8 cellular contexts compared by ENCODE assay signal in the genomic region with DNA sequence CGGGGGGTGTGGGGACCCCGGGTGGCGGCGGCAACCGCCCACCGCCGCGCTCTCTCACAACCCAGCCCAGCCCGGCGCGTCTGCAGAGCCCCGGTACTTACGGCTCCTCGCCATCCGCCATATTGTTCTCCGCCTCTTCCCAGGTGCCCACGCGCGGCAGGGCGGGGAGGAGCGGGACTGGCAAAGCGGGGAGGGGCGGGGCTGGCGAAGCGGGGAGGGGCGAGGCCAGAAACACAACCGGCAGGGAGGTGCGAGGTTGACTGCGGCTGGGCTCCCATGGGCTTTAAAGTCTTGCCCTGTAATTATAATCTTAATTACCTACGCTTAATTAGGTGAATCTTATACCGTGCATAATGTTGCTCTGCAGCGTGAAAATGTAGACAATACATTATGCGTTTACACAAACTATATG. TPM values are rescaled to one million over a fixed set of nuclear protein-coding genes. Genes with fewer than 3 reads are reported as not detected.
DNase-seq lines count a peak whose midpoint lies in the region; ATAC-seq and TF ChIP-seq lines count a peak whose summit lies in the region.

A gene (minus strand): TSS at position 133 of the 412 bp plus-strand sequence. CDS start 12 bp downstream, at position 121.

- peak; percentile 67 for DNase-seq in GM12864 (ENCODE audit: low read depth)
- peak; percentile 14 for DNase-seq in NCI-H1417 treated with DMSO at 0.1 percent for 48 hours (lab: John Stamatoyannopoulos, UW)
- DNase-seq in amniotic epithelial cell (ENCODE audit: low read depth), result peak; percentile 73
- DNase-seq in left ventricle myocardium inferior, result peak; percentile 94
- peak; percentile 74 for DNase-seq in progenitor cell of endocrine pancreas (ENCODE audit: low spot score, unreplicated experiment)
- peak; percentile 97 for DNase-seq in upper lobe of right lung

- H3K9me3 Mint-ChIP-seq in T-helper 1 cell treated with Interleukin-12 subunit alpha and Interleukin-12 subunit beta and Interleukin-4 antibody, amounts not matched to agents 30 μg/mL and 1 μg/mL, for 36 hours, result no peaks in the 10 kb centered on the region
- no peaks in the 10 kb centered on the region for H3K9me3 Mint-ChIP-seq in progenitor cell of endocrine pancreas (ENCODE audit: low read depth)

- H3K27ac Mint-ChIP-seq in T-helper 1 cell treated with Interleukin-12 subunit alpha and Interleukin-12 subunit beta and Interleukin-4 antibody, amounts not matched to agents 30 μg/mL and 1 μg/mL, for 36 hours, result peak within 1 kb of the TSS; percentile 99
- peak within 1 kb of the TSS; percentile 96 for H3K27ac Mint-ChIP-seq in progenitor cell of endocrine pancreas

- peak within 1 kb of the TSS; percentile 87 for H3K4me3 Mint-ChIP-seq in T-helper 1 cell treated with Interleukin-12 subunit alpha and Interleukin-12 subunit beta and Interleukin-4 antibody, amounts not matched to agents 30 μg/mL and 1 μg/mL, for 36 hours
- H3K4me3 Mint-ChIP-seq in progenitor cell of endocrine pancreas (ENCODE audit: low read depth), result peak within 1 kb of the TSS; percentile 89

- TF ChIP-seq CTCF in GM12864 (IDR thresholded peaks at IDR 0.05; ENCODE audit: low read depth, low read length, missing control alignments) (no peak), left ventricle myocardium inferior (IDR thresholded peaks at IDR 0.05; ENCODE audit: borderline replicate concordance) (no peak), progenitor cell of endocrine pancreas (IDR thresholded peaks at IDR 0.05; ENCODE audit: unreplicated experiment) (no peak), upper lobe of right lung (IDR thresholded peaks at IDR 0.05) (no peak)

- intact Hi-C loops in left ventricle myocardium inferior (cut with micrococcal nuclease), result no loop called here
- intact Hi-C loops in upper lobe of right lung (cut with DNase I), result no loop called here

- H3K36me3 Mint-ChIP-seq in T-helper 1 cell treated with Interleukin-12 subunit alpha and Interleukin-12 subunit beta and Interleukin-4 antibody, amounts not matched to agents 30 μg/mL and 1 μg/mL, for 36 hours (ENCODE audit: low read depth), result peaks cover 23% of the 10 kb centered on the region
- H3K36me3 Mint-ChIP-seq in progenitor cell of endocrine pancreas (ENCODE audit: insufficient read depth), result peaks cover 5% of the 10 kb centered on the region

- H3K27me3 Mint-ChIP-seq in T-helper 1 cell treated with Interleukin-12 subunit alpha and Interleukin-12 subunit beta and Interleukin-4 antibody, amounts not matched to agents 30 μg/mL and 1 μg/mL, for 36 hours (ENCODE audit: low read depth), result no peaks in the 10 kb centered on the region
- H3K27me3 Mint-ChIP-seq in progenitor cell of endocrine pancreas, result no peaks in the 10 kb centered on the region

- H3K4me1 Mint-ChIP-seq in T-helper 1 cell treated with Interleukin-12 subunit alpha and Interleukin-12 subunit beta and Interleukin-4 antibody, amounts not matched to agents 30 μg/mL and 1 μg/mL, for 36 hours (ENCODE audit: low read depth), result peaks cover 59% of the 10 kb centered on the region
- peaks cover 39% of the 10 kb centered on the region for H3K4me1 Mint-ChIP-seq in progenitor cell of endocrine pancreas (ENCODE audit: low read depth)

- H3K27me3 ChIP-seq in left ventricle myocardium inferior (ENCODE audit: low read depth) (no peaks in the 10 kb centered on the region), upper lobe of right lung (no peaks in the 10 kb centered on the region)

- ATAC-seq in HG02678 (IDR thresholded peaks at IDR 0.05; ENCODE audit: unreplicated experiment) (peak; percentile 50), upper lobe of right lung (peak; percentile 94)

- H3K9me3 ChIP-seq in left ventricle myocardium inferior (replicated peaks) (no peaks in the 10 kb centered on the region), upper lobe of right lung (no peaks in the 10 kb centered on the region)

- H3K4me1 ChIP-seq in left ventricle myocardium inferior (peaks cover 86% of the 10 kb centered on the region), upper lobe of right lung (peaks cover 38% of the 10 kb centered on the region)

- H3K27ac ChIP-seq in left ventricle myocardium inferior (replicated peaks) (peak within 1 kb of the TSS; percentile 96), upper lobe of right lung (peak within 1 kb of the TSS; percentile 89)

- H3K4me3 ChIP-seq in GM12864 (ENCODE audit: low read depth, low read length) (peak within 1 kb of the TSS; percentile 94), left ventricle myocardium inferior (peak within 1 kb of the TSS; percentile 93), upper lobe of right lung (peak within 1 kb of the TSS; percentile 88)

- H3K36me3 ChIP-seq in left ventricle myocardium inferior (peaks cover 17% of the 10 kb centered on the region), upper lobe of right lung (peaks cover 9% of the 10 kb centered on the region)

RNA-seq across cellular contexts. Expression of the gene that starts here (rescaled TPM):
- total RNA-seq in left ventricle myocardium inferior, result 84.2 TPM
- 76.2 and 86.9 TPM in 2 replicates for total RNA-seq in progenitor cell of endocrine pancreas
- 55.3 TPM for total RNA-seq in upper lobe of right lung

Comparison
In these comparisons a context has a peak if more than half of its experiments do, and no peak if none do; other contexts are left out.
1. Peak in every context shown above with its lines: DNase-seq, ATAC-seq, H3K4me3 ChIP-seq and H3K27ac ChIP-seq.
2. DNase-seq: peak in every context shown above with its lines; median percentile 97 in upper lobe of right lung; 94 in left ventricle myocardium inferior; 74 in progenitor cell of endocrine pancreas; 73 in amniotic epithelial cell; 67 in GM12864; 14 in NCI-H1417 treated with DMSO at 0.1 percent for 48 hours.